Comparison of ENCODE assay signal across 9 cellular contexts in genomic region chr16:14111713-14112538, GRCh38. TPM values are rescaled to one million over a fixed set of nuclear protein-coding genes. Genes with fewer than 3 reads are reported as not detected.
DNase-seq lines count a peak whose midpoint lies in the region; FAIRE-seq and TF ChIP-seq lines count a peak whose summit lies in the region.
"Had no signal": no experiment of that assay in that cellular context is flagged by ENCODE, and none has a peak within 500 bp of the region (broad histone marks: within the 10 kb centered on the region; RNA-seq: fewer than 3 reads in every experiment).

No MANE protein-coding gene starts in this region.

- TF ChIP-seq CTCF in fibroblast of pulmonary artery (IDR thresholded peaks at IDR 0.05; ENCODE audit: low read length, missing control alignments) (no peak), ovary (IDR thresholded peaks at IDR 0.05) (no peak), OCI-LY7 (conservative IDR thresholded peaks at IDR 0.05; ENCODE audit: low read length) (no peak)

- CTCF ChIA-PET in OCI-LY7 (lab: Charles Lee; ENCODE audit: unreplicated experiment): no interaction called here

- no peaks in the 10 kb centered on the region for H3K9me3 ChIP-seq in ovary
- H3K9me3 ChIP-seq in OCI-LY7 (ENCODE audit: low read length): no peaks in the 10 kb centered on the region

- POLR2A ChIA-PET in OCI-LY7 (lab: Charles Lee): no interaction called here

- H3K4me2 ChIP-seq in OCI-LY7 (ENCODE audit: low read length): no peak overlapping the region

- peak; percentile 69 for DNase-seq in DMS153 treated with DMSO at 0.1 percent for 48 hours (lab: John Stamatoyannopoulos, UW; ENCODE audit: unreplicated experiment)
- peak; percentile 59 for DNase-seq in NCI-H2196 treated with DMSO at 0.1 percent for 48 hours (lab: John Stamatoyannopoulos, UW; ENCODE audit: unreplicated experiment)
- DNase-seq in fibroblast of pulmonary artery (ENCODE audit: low read depth): peak; percentile 29
- peak; percentile 57 to 71 (median 65) for DNase-seq in ovary
- no peak for DNase-seq in RCC 7860 (ENCODE audit: low spot score)
- no peak for DNase-seq in superior temporal gyrus (ENCODE audit: extremely low spot score)
- DNase-seq in OCI-LY7 (ENCODE audit: low spot score): no peak
- no peak for DNase-seq in GM19238 (ENCODE audit: insufficient read length, low spot score)
- DNase-seq: NCI-H1694 had no signal

- TF ChIP-seq POLR2A in ovary (IDR thresholded peaks at IDR 0.05): no peak

- TF ChIP-seq EP300 in ovary (IDR thresholded peaks at IDR 0.05): no peak

- FAIRE-seq in RCC 7860 (lab: Jason Lieb, UNC): no peak

- H3K27me3 ChIP-seq in ovary: no peaks in the 10 kb centered on the region

- 79 to 80% (median 79%) methylated on average over 14 of the region's 14 CpGs for WGBS in ovary, 3 donors

- no peak overlapping the region for H2AFZ ChIP-seq in OCI-LY7 (ENCODE audit: low read length)

- H3K79me2 ChIP-seq in OCI-LY7 (ENCODE audit: insufficient read depth, low read depth, low read length): no peaks in the 10 kb centered on the region

- H3K4me3 ChIP-seq in fibroblast of pulmonary artery (replicated peaks; ENCODE audit: low read depth, low read length): no peak overlapping the region
- H3K4me3 ChIP-seq in ovary: no peak overlapping the region
- H3K4me3 ChIP-seq in OCI-LY7 (ENCODE audit: low read depth, low read length, poor library complexity, severe bottlenecking): no peak overlapping the region

- intact Hi-C loops in ovary (cut with DNase I): no loop called here
- intact Hi-C loops in OCI-LY7 (cut with micrococcal nuclease; ENCODE audit: unreplicated experiment): no loop called here

- no peak overlapping the region for H3K27ac ChIP-seq in ovary
- H3K27ac ChIP-seq in OCI-LY7 (ENCODE audit: low read depth, low read length, poor library complexity, severe bottlenecking): no peak overlapping the region

- H3K36me3 ChIP-seq in ovary (no peaks in the 10 kb centered on the region), OCI-LY7 (ENCODE audit: insufficient read depth, low read length) (no peaks in the 10 kb centered on the region)

- BruUV-seq in OCI-LY7 (replicated peaks; lab: Mats Ljungman, UMichigan): no TSS peak

- no peaks in the 10 kb centered on the region for H4K20me1 ChIP-seq in OCI-LY7 (ENCODE audit: insufficient read depth, low read length)

- H3K9me2 ChIP-seq in OCI-LY7 (ENCODE audit: insufficient read depth, low read length): no peaks in the 10 kb centered on the region

- H3K4me1 ChIP-seq in ovary (ENCODE audit: insufficient read depth) (peaks cover 18% of the 10 kb centered on the region), OCI-LY7 (ENCODE audit: insufficient read depth, low read length, poor library complexity, severe bottlenecking) (no peaks in the 10 kb centered on the region)

RNA-seq across cellular contexts. Expression of gene MRTFB, which starts 40.8 kb away (rescaled TPM):
- total RNA-seq in ovary: 10 to 100 TPM; 16.3 to 45.6 (median 37.0) TPM
- polyA plus RNA-seq in ovary: 10 to 100 TPM in 1 of 2 donors, 1 to 10 TPM in 1; 7.2 to 18.5 TPM
- total RNA-seq in OCI-LY7 (2014; rRNA removed; shearing (Covaris generic)): 8.5 and 11.7 TPM in 2 replicates
- 21.4 and 26.6 TPM in 2 replicates for total RNA-seq in OCI-LY7 (2022)

Comparison
In these comparisons a context has a peak if more than half of its experiments do, and no peak if none do; other contexts are left out.
1. DNase-seq: peak in DMS153 treated with DMSO at 0.1 percent for 48 hours (single experiment), NCI-H2196 treated with DMSO at 0.1 percent for 48 hours (single experiment), fibroblast of pulmonary artery (single experiment) and ovary (5 of 5); none in RCC 7860 (single experiment), superior temporal gyrus (single experiment), OCI-LY7 (single experiment) and GM19238 (single experiment).